ENCODE assay signal across 7 cellular contexts in the genomic region with DNA sequence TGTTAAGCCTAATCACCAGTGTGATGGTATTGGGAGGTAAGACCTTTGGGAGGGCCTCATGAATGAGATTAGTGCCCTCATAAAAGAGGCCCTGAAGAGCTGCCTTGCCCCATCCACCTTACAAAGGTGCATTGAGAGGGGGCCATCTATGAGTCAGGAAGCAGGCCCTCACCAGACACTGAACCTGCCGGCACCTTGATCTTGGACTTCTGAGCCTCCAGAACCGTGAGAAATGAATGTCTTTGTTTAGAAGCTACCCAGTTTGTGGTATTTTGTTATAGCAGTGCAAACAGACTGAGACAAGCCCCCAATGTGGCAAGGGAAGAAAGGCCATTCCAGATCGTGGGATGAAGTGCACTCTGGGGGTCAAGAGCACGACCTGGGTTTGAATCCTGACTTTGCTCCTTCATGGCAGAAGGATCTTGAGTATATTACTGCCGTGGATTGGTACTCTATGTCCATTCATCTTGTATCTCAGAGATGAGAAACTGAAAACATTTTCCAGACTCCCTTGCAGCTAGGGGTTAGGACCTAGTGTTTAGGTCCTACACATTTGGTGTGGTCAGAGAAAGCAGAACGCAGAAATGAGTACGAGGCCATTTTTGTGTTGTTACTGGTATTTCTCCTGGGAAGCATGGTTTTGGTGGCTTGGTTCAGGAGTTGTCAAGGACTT.
"Had no signal": no experiment of that assay in that cellular context is flagged by ENCODE, and none has a peak within 500 bp of the region (broad histone marks: within the 10 kb centered on the region; RNA-seq: fewer than 3 reads in every experiment).

No MANE protein-coding gene starts in this region.

- H3K9ac ChIP-seq: KMS-11 had no signal

- H3K27ac ChIP-seq: HL-60, KMS-11 had no signal

- H3K4me2 ChIP-seq: KMS-11 had no signal

- DNase-seq: IMR-90, Karpas-422, KBM-7, KG1 had no signal

- FAIRE-seq: HTR-8/SVneo had no signal
